Comparison of ENCODE assay signal across 17 cellular contexts in genomic region chr1:113998361-113998760, GRCh38. TPM values are rescaled to one million over a fixed set of nuclear protein-coding genes. Genes with fewer than 3 reads are reported as not detected.
DNase-seq lines count a peak whose midpoint lies in the region; ATAC-seq and TF ChIP-seq lines count a peak whose summit lies in the region.
"Had no signal": no experiment of that assay in that cellular context is flagged by ENCODE, and none has a peak within 500 bp of the region (broad histone marks: within the 10 kb centered on the region; RNA-seq: fewer than 3 reads in every experiment).

No MANE protein-coding gene starts in this region.

- TF ChIP-seq CTCF in GM23338 (conservative IDR thresholded peaks at IDR 0.05; ENCODE audit: low read depth in 2 of 2) (no peak), hepatocyte (IDR thresholded peaks at IDR 0.05; ENCODE audit: poor library complexity) (no peak), esophagus squamous epithelium (IDR thresholded peaks at IDR 0.05) (no peak), GM10266 (IDR thresholded peaks at IDR 0.05; ENCODE audit: control insufficient read depth, insufficient read depth, low read depth, missing control alignments) (no peak), OCI-LY7 (conservative IDR thresholded peaks at IDR 0.05; ENCODE audit: low read length) (no peak)

- DNase-seq in GM23338 (ENCODE audit: low spot score) (no peak), SJCRH30 (peak; percentile 52 to 82), hepatocyte (ENCODE audit: low spot score) (peak; percentile 32), esophagus squamous epithelium (lab: John Stamatoyannopoulos, UW) (no peak), GM10266 (ENCODE audit: extremely low spot score) (no peak), OCI-LY7 (ENCODE audit: low spot score) (no peak)
- DNase-seq: amniotic stem cell; Kasumi-1; NCI-H226; stimulated activated CD4-positive, alpha-beta T cell treated with anti-CD3 and anti-CD28 coated beads, Interleukin-4, amount 100 ng/mL, for 1 hour; T-helper 2 cell; trophoblast cell had no signal

- no peak for TF ChIP-seq POLR2A in esophagus squamous epithelium (IDR thresholded peaks at IDR 0.05)

- H3K27me3 ChIP-seq in BLaER1 treated with 17β-estradiol and CSF1 and Interleukin-3, amounts not matched to agents 10 nM and 100 nM = no peaks in the 10 kb centered on the region
- peaks cover under 1% of the 10 kb centered on the region; the same call in 1 of the 2 replicates for H3K27me3 ChIP-seq in GM23338 (ENCODE audit: insufficient read depth)
- H3K27me3 ChIP-seq in SJCRH30 = no peaks in the 10 kb centered on the region
- no peaks in the 10 kb centered on the region for H3K27me3 ChIP-seq in hepatocyte
- H3K27me3 ChIP-seq in esophagus squamous epithelium = no peaks in the 10 kb centered on the region
- H3K27me3 ChIP-seq: right atrium auricular region had no signal

- peaks cover 29 to 40% (median 35%) of the 10 kb centered on the region in 11 experiments for H3K9me3 ChIP-seq in BLaER1 treated with 17β-estradiol and CSF1 and Interleukin-3, amounts not matched to agents 10 nM and 100 nM (replicated peaks in 1 of 11)
- H3K9me3 ChIP-seq in SJCRH30 (replicated peaks) (peaks cover 8% of the 10 kb centered on the region; the same call in 1 of the 2 replicates), hepatocyte (ENCODE audit: low read depth) (peaks cover 9% of the 10 kb centered on the region), esophagus squamous epithelium (peaks cover 0 to 23% (median 19%) of the 10 kb centered on the region in 3 donors), OCI-LY7 (ENCODE audit: low read length) (peaks cover 14% of the 10 kb centered on the region; the same call in 1 of the 2 replicates)

- H3K27ac ChIP-seq in BLaER1 treated with 17β-estradiol and CSF1 and Interleukin-3, amounts not matched to agents 10 nM and 100 nM = no peak overlapping the region
- no peak overlapping the region for H3K27ac ChIP-seq in GM23338 (ENCODE audit: low read depth)
- no peak overlapping the region for H3K27ac ChIP-seq in SJCRH30
- no peak overlapping the region for H3K27ac ChIP-seq in hepatocyte
- no peak overlapping the region for H3K27ac ChIP-seq in esophagus squamous epithelium
- no peak overlapping the region for H3K27ac ChIP-seq in OCI-LY7 (ENCODE audit: low read depth, low read length, poor library complexity, severe bottlenecking)
- H3K27ac ChIP-seq: C4-2B, coronary artery, right atrium auricular region had no signal

- intact Hi-C loops in esophagus squamous epithelium (cut with DNase I) (no loop called here), OCI-LY7 (cut with micrococcal nuclease; ENCODE audit: unreplicated experiment) (no loop called here)

- H3K79me2 ChIP-seq in GM23338 (replicated peaks; ENCODE audit: insufficient read depth) (no peaks in the 10 kb centered on the region), hepatocyte (no peaks in the 10 kb centered on the region), OCI-LY7 (ENCODE audit: insufficient read depth, low read depth, low read length) (no peaks in the 10 kb centered on the region)

- BruUV-seq in OCI-LY7 (replicated peaks; lab: Mats Ljungman, UMichigan) = no TSS peak

- H3K9me2 ChIP-seq in GM23338 (ENCODE audit: insufficient read depth) (no peaks in the 10 kb centered on the region), hepatocyte (replicated peaks; ENCODE audit: insufficient read depth) (no peaks in the 10 kb centered on the region), OCI-LY7 (ENCODE audit: insufficient read depth, low read length) (no peaks in the 10 kb centered on the region)

- H3K27me3 Mint-ChIP-seq in GM23338 (ENCODE audit: insufficient read depth, low read depth, poor library complexity) = peaks cover 18% of the 10 kb centered on the region

- ATAC-seq in GM23338 = no peak

- no peaks in the 10 kb centered on the region for H4K20me1 ChIP-seq in BLaER1 treated with 17β-estradiol and CSF1 and Interleukin-3, amounts not matched to agents 10 nM and 100 nM
- H4K20me1 ChIP-seq in GM23338 (replicated peaks; ENCODE audit: insufficient read depth) = no peaks in the 10 kb centered on the region
- H4K20me1 ChIP-seq in hepatocyte (ENCODE audit: insufficient read depth, poor library complexity, severe bottlenecking) = no peaks in the 10 kb centered on the region
- no peaks in the 10 kb centered on the region for H4K20me1 ChIP-seq in OCI-LY7 (ENCODE audit: insufficient read depth, low read length)

- peak overlapping the region in 8 of 11 experiments; percentile 5 to 49 (median 34); a peak in 12 of 22 replicates for H3K4me2 ChIP-seq in BLaER1 treated with 17β-estradiol and CSF1 and Interleukin-3, amounts not matched to agents 10 nM and 100 nM
- H3K4me2 ChIP-seq in GM23338 (no peak overlapping the region), hepatocyte (no peak overlapping the region), OCI-LY7 (ENCODE audit: low read length) (no peak overlapping the region)

- peaks cover 15% of the 10 kb centered on the region for H3K36me3 Mint-ChIP-seq in GM23338 (ENCODE audit: low read depth)

- peaks cover 0 to 4% (median 0%) of the 10 kb centered on the region in 11 experiments; a peak in 1 of 22 replicates for H3K36me3 ChIP-seq in BLaER1 treated with 17β-estradiol and CSF1 and Interleukin-3, amounts not matched to agents 10 nM and 100 nM
- H3K36me3 ChIP-seq in GM23338 (ENCODE audit: insufficient read depth) (peaks cover 17% of the 10 kb centered on the region), SJCRH30 (no peaks in the 10 kb centered on the region), hepatocyte (replicated peaks; ENCODE audit: insufficient read depth, low read depth) (no peaks in the 10 kb centered on the region), esophagus squamous epithelium (no peaks in the 10 kb centered on the region), OCI-LY7 (ENCODE audit: insufficient read depth, low read length) (no peaks in the 10 kb centered on the region)
- H3K36me3 ChIP-seq: right atrium auricular region had no signal

- H3K4me1 ChIP-seq in BLaER1 treated with 17β-estradiol and CSF1 and Interleukin-3, amounts not matched to agents 10 nM and 100 nM = peaks cover 15 to 36% (median 28%) of the 10 kb centered on the region in 10 experiments
- H3K4me1 ChIP-seq in GM23338 (ENCODE audit: insufficient read depth) (peaks cover 25% of the 10 kb centered on the region), SJCRH30 (peaks cover 22% of the 10 kb centered on the region), hepatocyte (ENCODE audit: insufficient read depth) (peaks cover 10% of the 10 kb centered on the region), esophagus squamous epithelium (no peaks in the 10 kb centered on the region), OCI-LY7 (ENCODE audit: insufficient read depth, low read length, poor library complexity, severe bottlenecking) (no peaks in the 10 kb centered on the region)

- 67% methylated on average over 4 of the region's 4 CpGs for WGBS in hepatocyte (ENCODE audit: low lambda C conversion rate, missing lambda C conversion rate)
- WGBS in esophagus squamous epithelium, 2 donors = 32 to 40% methylated on average over 4 of the region's 4 CpGs

- H3K4me3 ChIP-seq in BLaER1 treated with 17β-estradiol and CSF1 and Interleukin-3, amounts not matched to agents 10 nM and 100 nM = no peak overlapping the region
- H3K4me3 ChIP-seq in GM23338 (no peak overlapping the region), SJCRH30 (no peak overlapping the region), hepatocyte (no peak overlapping the region), esophagus squamous epithelium (no peak overlapping the region), OCI-LY7 (ENCODE audit: low read depth, low read length, poor library complexity, severe bottlenecking) (no peak overlapping the region)
- H3K4me3 ChIP-seq: coronary artery, right atrium auricular region had no signal

- H3K27ac Mint-ChIP-seq in GM23338 = no peak overlapping the region

- H3K9me3 Mint-ChIP-seq in GM23338 = peaks cover 22% of the 10 kb centered on the region

- no peak overlapping the region for H3K4me3 Mint-ChIP-seq in GM23338

- peaks cover 32% of the 10 kb centered on the region for H3K4me1 Mint-ChIP-seq in GM23338

- H2AFZ ChIP-seq in GM23338 (0 out of 2 replicates have a peak overlapping the region, but pooled peaks have one; percentile 48), hepatocyte (no peak overlapping the region), OCI-LY7 (ENCODE audit: low read length) (no peak overlapping the region)

- CTCF ChIA-PET in OCI-LY7 (lab: Charles Lee; ENCODE audit: unreplicated experiment) = no interaction called here

- H3F3A ChIP-seq in GM23338 (replicated peaks; ENCODE audit: low read depth) = peaks cover 16% of the 10 kb centered on the region

- H3K9ac ChIP-seq in BLaER1 treated with 17β-estradiol and CSF1 and Interleukin-3, amounts not matched to agents 10 nM and 100 nM = no peak overlapping the region

- POLR2A ChIA-PET in OCI-LY7 (lab: Charles Lee) = no interaction called here

TF ChIP-seq in GM23338, 12 proteins besides CTCF, POLR2A, EP300 and RAD21 (continues in another document):
- TF ChIP-seq EZH2 (IDR thresholded peaks at IDR 0.05; ENCODE audit: low read depth, unreplicated experiment) = no peak
- TF ChIP-seq NANOG (IDR thresholded peaks at IDR 0.05; ENCODE audit: borderline replicate concordance) = no peak
- TF ChIP-seq EZH2phosphoT487 (IDR thresholded peaks at IDR 0.05; ENCODE audit: unreplicated experiment) = no peak
- no peak for TF ChIP-seq JUNB (IDR thresholded peaks at IDR 0.05; ENCODE audit: unreplicated experiment)

RNA-seq across cellular contexts. Expression of gene OLFML3, which starts 19.1 kb away (rescaled TPM):
- 69.9 and 73.6 TPM in 2 replicates for total RNA-seq in GM23338 (2014; rRNA removed; shearing (Covaris generic))
- polyA plus RNA-seq in GM23338 (2016; fragmentation: Nextera tagmentation; extraction: Ambion mirVana) (42.8 and 44.7 TPM in 2 replicates), hepatocyte (494 and 559 TPM in 2 replicates)
- 96.5 and 104 TPM in 2 replicates for total RNA-seq in SJCRH30 (2014; rRNA removed; shearing (Covaris generic))
- total RNA-seq in hepatocyte (441 and 460 TPM in 2 replicates), esophagus squamous epithelium (10 to 100 TPM in 2 of 4 donors, 1 to 10 TPM in 2; 1.2 to 62.0 (median 9.9) TPM), OCI-LY7 (2022) (0.34 and 0.35 TPM in 2 replicates)
- total RNA-seq in OCI-LY7 (2014; rRNA removed; shearing (Covaris generic)) = 0.21 and 0.44 TPM in 2 replicates
- polyA plus RNA-seq: neural cell had no signal

Comparison
In these comparisons a context has a peak if more than half of its experiments do, and no peak if none do; other contexts are left out.
1. H3K4me2 ChIP-seq: peak in BLaER1 treated with 17β-estradiol and CSF1 and Interleukin-3, amounts not matched to agents 10 nM and 100 nM (8 of 11); none in GM23338 (single experiment), hepatocyte (single experiment) and OCI-LY7 (single experiment).
2. DNase-seq: peak in SJCRH30 (2 of 2) and hepatocyte (single experiment); none in GM23338 (single experiment), esophagus squamous epithelium (single experiment), GM10266 (single experiment) and OCI-LY7 (single experiment).